In the genomic region with DNA sequence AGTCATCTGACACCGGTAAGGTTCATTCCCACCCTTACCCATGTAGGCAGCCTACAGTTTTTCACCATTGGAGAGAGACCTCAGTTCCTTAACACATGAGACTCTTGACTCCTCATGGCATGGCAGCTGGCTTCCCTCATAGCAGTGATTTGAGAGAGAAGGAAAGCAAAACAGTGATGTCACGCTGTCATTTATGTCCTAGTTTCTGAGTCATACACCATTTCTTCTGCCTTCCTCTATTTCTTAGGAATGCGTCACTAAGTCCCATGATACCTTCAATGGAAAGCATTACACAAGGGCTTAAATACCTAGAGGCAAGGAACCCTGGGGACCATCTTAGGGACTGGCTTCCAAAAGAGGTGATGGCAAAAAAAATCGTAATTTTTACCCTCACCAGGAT, we compare ENCODE assay signal across 1 cellular context.
A peak's percentile ranks its signal among the peaks of the same experiment; 100 is the strongest.
TF ChIP-seq lines count a peak whose summit lies in the region.

No MANE protein-coding gene starts in this region.

TF ChIP-seq in HEK293, 187 proteins besides CTCF, POLR2A, EP300 and RAD21 (continued from another document):
- TF ChIP-seq ZNF639 (tag by site-specific recombination; IDR thresholded peaks at IDR 0.05), result 0 out of 2 replicates have a peak, but pooled peaks have one; percentile 34
- TF ChIP-seq, protein P1, sequence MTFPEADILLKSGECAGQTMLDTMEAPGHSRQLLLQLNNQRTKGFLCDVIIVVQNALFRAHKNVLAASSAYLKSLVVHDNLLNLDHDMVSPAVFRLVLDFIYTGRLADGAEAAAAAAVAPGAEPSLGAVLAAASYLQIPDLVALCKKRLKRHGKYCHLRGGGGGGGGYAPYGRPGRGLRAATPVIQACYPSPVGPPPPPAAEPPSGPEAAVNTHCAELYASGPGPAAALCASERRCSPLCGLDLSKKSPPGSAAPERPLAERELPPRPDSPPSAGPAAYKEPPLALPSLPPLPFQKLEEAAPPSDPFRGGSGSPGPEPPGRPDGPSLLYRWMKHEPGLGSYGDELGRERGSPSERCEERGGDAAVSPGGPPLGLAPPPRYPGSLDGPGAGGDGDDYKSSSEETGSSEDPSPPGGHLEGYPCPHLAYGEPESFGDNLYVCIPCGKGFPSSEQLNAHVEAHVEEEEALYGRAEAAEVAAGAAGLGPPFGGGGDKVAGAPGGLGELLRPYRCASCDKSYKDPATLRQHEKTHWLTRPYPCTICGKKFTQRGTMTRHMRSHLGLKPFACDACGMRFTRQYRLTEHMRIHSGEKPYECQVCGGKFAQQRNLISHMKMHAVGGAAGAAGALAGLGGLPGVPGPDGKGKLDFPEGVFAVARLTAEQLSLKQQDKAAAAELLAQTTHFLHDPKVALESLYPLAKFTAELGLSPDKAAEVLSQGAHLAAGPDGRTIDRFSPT (tag by site-specific recombination; IDR thresholded peaks at IDR 0.05), result peak; percentile 86
- TF ChIP-seq ZBTB21 (tag by site-specific recombination; IDR thresholded peaks at IDR 0.05), result peak; percentile 93
- 0 out of 2 replicates have a peak, but pooled peaks have one; percentile 30 for TF ChIP-seq ZNF394 (tag by site-specific recombination; IDR thresholded peaks at IDR 0.05; ENCODE audit: borderline replicate concordance)
- TF ChIP-seq ZNF239 (tag by site-specific recombination; IDR thresholded peaks at IDR 0.05), result no peak
